10 cellular contexts compared by ENCODE assay signal in the genomic region with DNA sequence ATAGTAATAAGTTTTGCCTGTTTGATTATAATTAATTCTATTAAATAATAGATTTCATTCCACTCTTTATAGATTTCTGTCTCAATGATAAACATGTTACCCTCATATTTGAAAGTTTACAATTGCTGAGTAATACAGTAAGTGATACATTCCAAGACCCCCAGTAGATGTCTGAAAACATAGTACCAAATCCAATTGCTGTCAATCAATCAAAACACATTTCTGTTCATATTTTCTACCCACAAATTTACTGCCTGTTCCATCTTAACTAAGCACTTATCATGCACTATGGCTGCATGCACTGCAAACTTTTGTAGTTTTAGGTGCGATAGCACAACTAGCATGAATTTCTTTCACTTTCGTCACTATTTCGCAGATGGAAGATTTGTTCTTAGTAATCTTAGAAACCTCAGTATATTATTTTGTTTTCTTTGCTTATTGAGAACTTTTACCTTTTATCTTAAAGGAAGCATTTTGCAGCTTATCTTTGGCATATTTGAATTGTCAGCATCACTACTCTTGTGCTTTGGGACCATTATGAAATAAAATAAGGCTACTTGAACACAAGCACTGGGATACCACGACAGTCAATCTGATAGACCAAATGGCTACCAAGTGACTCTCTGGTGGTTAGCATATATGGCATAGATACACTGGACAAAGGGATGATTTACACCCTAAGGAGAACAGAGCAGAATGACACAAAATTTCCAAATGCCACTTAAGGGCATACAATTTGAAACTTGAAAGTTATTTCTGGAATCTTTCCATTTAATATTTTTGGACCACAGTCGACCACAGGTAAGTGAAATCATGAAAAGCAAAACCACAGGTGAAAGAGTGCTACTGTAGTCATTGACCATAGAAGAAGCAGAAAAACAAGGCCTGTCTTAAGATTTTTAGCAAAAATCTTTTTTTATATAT.
DNase-seq lines count a peak whose midpoint lies in the region; ATAC-seq and TF ChIP-seq lines count a peak whose summit lies in the region.
"Had no signal": no experiment of that assay in that cellular context is flagged by ENCODE, and none has a peak within 500 bp of the region (broad histone marks: within the 10 kb centered on the region; RNA-seq: fewer than 3 reads in every experiment).

No MANE protein-coding gene starts in this region.

- H3K4me3 ChIP-seq in foreskin fibroblast (ENCODE audit: low read depth in 1 of 2, low read length in 2 of 2), result no peak overlapping the region

- CTCF ChIA-PET in HEK293T (lab: Yijun Ruan, JAX), result no interaction called here

- ATAC-seq in stimulated activated naive CD8-positive, alpha-beta T cell treated with anti-CD3 and anti-CD28 coated beads, Interleukin-15, Interleukin-2, amounts not matched to agents 100 U/mL and 50 U/mL, for 24 hours, result peak; percentile 68
- no peak for ATAC-seq in stimulated activated naive CD8-positive, alpha-beta T cell treated with anti-CD3 and anti-CD28 coated beads, Interleukin-15, amount 100 ng/mL, for 72 hours
- peak; percentile 89 for ATAC-seq in HG03439 (IDR thresholded peaks at IDR 0.05; ENCODE audit: unreplicated experiment)

- no peak overlapping the region for H3K27ac Mint-ChIP-seq in stimulated activated naive CD8-positive, alpha-beta T cell treated with anti-CD3 and anti-CD28 coated beads, Interleukin-15, amount 100 ng/mL, for 72 hours

- H3K27me3 Mint-ChIP-seq in stimulated activated naive CD8-positive, alpha-beta T cell treated with anti-CD3 and anti-CD28 coated beads, Interleukin-15, amount 100 ng/mL, for 72 hours, result no peaks in the 10 kb centered on the region

- no peak for DNase-seq in stimulated activated naive CD8-positive, alpha-beta T cell treated with anti-CD3 and anti-CD28 coated beads, Interleukin-15, Interleukin-2, amounts not matched to agents 100 U/mL and 50 U/mL, for 24 hours
- no peak for DNase-seq in stimulated activated naive CD8-positive, alpha-beta T cell treated with anti-CD3 and anti-CD28 coated beads, Interleukin-15, amount 100 ng/mL, for 72 hours
- DNase-seq in HEK293T (ENCODE audit: extremely low spot score), result no peak
- DNase-seq in activated naive CD4-positive, alpha-beta T cell treated with Interleukin-2 at 50 U/mL for 16 hours, result no peak
- no peak for DNase-seq in amygdala (lab: John Stamatoyannopoulos, UW)
- DNase-seq in NCI-H446 treated with DMSO at 0.1 percent for 48 hours (lab: John Stamatoyannopoulos, UW), result no peak
- no peak for DNase-seq in foreskin fibroblast
- DNase-seq: activated CD8-positive, alpha-beta memory T cell treated with anti-CD3 and anti-CD28 coated beads for 24 hours; cerebellar nuclear complex had no signal

- no peak for TF ChIP-seq CTCF in foreskin fibroblast (IDR thresholded peaks at IDR 0.05; ENCODE audit: low read depth, low read length)

- no peaks in the 10 kb centered on the region for H3K4me1 Mint-ChIP-seq in stimulated activated naive CD8-positive, alpha-beta T cell treated with anti-CD3 and anti-CD28 coated beads, Interleukin-15, amount 100 ng/mL, for 72 hours

- no peaks in the 10 kb centered on the region for H3K9me3 Mint-ChIP-seq in stimulated activated naive CD8-positive, alpha-beta T cell treated with anti-CD3 and anti-CD28 coated beads, Interleukin-15, amount 100 ng/mL, for 72 hours

- POLR2A ChIA-PET in HEK293T (lab: Yijun Ruan, JAX), result no interaction called here

- H3K4me3 Mint-ChIP-seq in stimulated activated naive CD8-positive, alpha-beta T cell treated with anti-CD3 and anti-CD28 coated beads, Interleukin-15, amount 100 ng/mL, for 72 hours, result no peak overlapping the region

TF ChIP-seq in HEK293T, 16 proteins besides CTCF, POLR2A, EP300 and RAD21:
- TF ChIP-seq PKNOX1 (IDR thresholded peaks at IDR 0.05), result peak; percentile 51
- TF ChIP-seq L3MBTL2 (conservative IDR thresholded peaks at IDR 0.05), result no peak
